Comparison of ENCODE assay signal across 8 cellular contexts in the genomic region with DNA sequence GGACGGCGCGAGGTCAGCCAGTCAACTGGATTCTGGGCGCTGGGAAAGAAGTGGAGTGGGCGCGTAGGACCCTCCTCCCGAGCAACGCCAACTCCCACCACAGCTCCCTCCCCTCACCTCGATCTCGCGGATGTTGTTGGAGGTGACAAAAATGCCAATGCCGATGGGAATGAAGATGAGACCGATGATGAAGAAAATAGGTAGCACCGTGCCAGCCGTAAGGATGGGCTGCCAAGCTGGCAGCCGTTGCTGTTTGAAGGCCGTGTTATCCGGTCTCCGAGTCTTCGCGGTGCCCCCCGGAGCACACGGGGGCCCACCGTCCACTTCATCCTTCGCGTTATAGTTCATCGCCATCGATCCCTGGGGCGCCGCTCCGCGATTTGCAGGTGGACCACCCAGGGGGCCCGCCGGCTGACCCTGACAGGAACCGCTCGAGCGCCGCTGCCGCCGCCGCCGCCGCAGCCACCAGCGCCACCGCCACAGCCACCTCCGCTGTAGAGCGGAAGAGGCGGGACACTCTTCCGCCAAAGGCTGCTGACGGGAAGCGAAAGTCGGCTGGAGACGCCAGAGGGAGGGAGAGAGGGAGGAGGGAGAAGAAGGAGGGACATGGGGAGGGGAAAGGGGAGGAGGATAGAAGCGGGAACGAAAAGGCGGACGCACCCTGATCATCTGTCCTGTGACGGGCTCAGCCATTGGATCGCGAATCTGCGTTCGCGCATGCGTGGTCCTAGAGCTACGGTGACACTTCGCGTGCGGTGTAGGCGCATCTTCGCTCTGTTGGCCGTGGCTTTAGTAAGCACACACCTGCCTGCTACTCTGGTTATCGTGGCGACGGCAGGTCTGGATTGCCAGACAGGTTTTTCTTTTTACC. TPM values are rescaled to one million over a fixed set of nuclear protein-coding genes. Genes with fewer than 3 reads are reported as not detected.
A peak's percentile ranks its signal among the peaks of the same experiment; 100 is the strongest.
DNase-seq lines count a peak whose midpoint lies in the region; ATAC-seq, FAIRE-seq and TF ChIP-seq lines count a peak whose summit lies in the region.

TSS of gene TMEM30A (minus strand) at position 508 of the 871 bp plus-strand sequence. CDS start at position 354, 154 bp downstream.

- DNase-seq in GM12892 (ENCODE audit: insufficient read length) (peak; percentile 67), NCI-H1436 (lab: John Stamatoyannopoulos, UW) (peak; percentile 97), SW480 (ENCODE audit: low spot score) (peak; percentile 98), cardiac muscle cell (ENCODE audit: low read depth in 1 of 2, low spot score in 1 of 2) (peak; percentile 98 to 99), tibial nerve (ENCODE audit: low spot score in 2 of 2) (peak; percentile 90 to 91)

- peaks cover 28% of the 10 kb centered on the region for H3K79me2 ChIP-seq in parathyroid adenoma

- peak; percentile 77 to 99 for TF ChIP-seq EP300 in tibial nerve (IDR thresholded peaks at IDR 0.05)

- TF ChIP-seq CTCF in cardiac muscle cell (IDR thresholded peaks at IDR 0.05; ENCODE audit: low read depth, low read length), result no peak
- TF ChIP-seq CTCF in parathyroid adenoma (IDR thresholded peaks at IDR 0.05), result peak; percentile 23
- peak in 2 of 5 experiments; percentile 9 to 42 for TF ChIP-seq CTCF in tibial nerve (IDR thresholded peaks at IDR 0.05)

- H2AFZ ChIP-seq in parathyroid adenoma, result peak within 1 kb of the TSS; percentile 99

- H3K4me1 ChIP-seq in cardiac muscle cell (ENCODE audit: low read depth) (peaks cover 30% of the 10 kb centered on the region), parathyroid adenoma (peaks cover 4% of the 10 kb centered on the region), tibial nerve (peaks cover 0 to 71% (median 33%) of the 10 kb centered on the region in 4 donors)

- peak; percentile 97 for TF ChIP-seq POLR2A in GM12892 (IDR thresholded peaks at IDR 0.05; ENCODE audit: low read depth, low read length)
- peak; percentile 91 for TF ChIP-seq POLR2A in tibial nerve (IDR thresholded peaks at IDR 0.05)

- peak; percentile 100 for FAIRE-seq in GM12892 (lab: Jason Lieb, UNC)

- no peaks in the 10 kb centered on the region for H3K9me3 ChIP-seq in cardiac muscle cell (ENCODE audit: low read depth)
- H3K9me3 ChIP-seq in parathyroid adenoma (ENCODE audit: control insufficient read depth, low read length), result no peaks in the 10 kb centered on the region
- H3K9me3 ChIP-seq in tibial nerve, result no peaks in the 10 kb centered on the region

- WGBS in adipose tissue, 3 donors, result 0% methylated on average over 72 to 74 of the region's 74 CpGs
- 0 to 1% methylated on average over 59 to 67 of the region's 74 CpGs for WGBS in tibial nerve, 2 donors

- H3K27me3 ChIP-seq in cardiac muscle cell (no peaks in the 10 kb centered on the region), parathyroid adenoma (ENCODE audit: control insufficient read depth, insufficient read depth, low read length) (no peaks in the 10 kb centered on the region), tibial nerve (no peaks in the 10 kb centered on the region)

- peak within 1 kb of the TSS; percentile 91 for H3K4me2 ChIP-seq in parathyroid adenoma (ENCODE audit: low read length)

- ATAC-seq in HG02840 (IDR thresholded peaks at IDR 0.05; ENCODE audit: low FRiP score, unreplicated experiment), result peak; percentile 94

- H3K9ac ChIP-seq in parathyroid adenoma, result peak within 1 kb of the TSS; percentile 58

- peak within 1 kb of the TSS; percentile 95 for H3K4me3 ChIP-seq in cardiac muscle cell
- peak within 1 kb of the TSS; percentile 83 for H3K4me3 ChIP-seq in parathyroid adenoma (ENCODE audit: low read depth, low read length)
- peak within 1 kb of the TSS; percentile 83 to 97 (median 92) for H3K4me3 ChIP-seq in tibial nerve

- H3K36me3 ChIP-seq in cardiac muscle cell (no peaks in the 10 kb centered on the region), parathyroid adenoma (ENCODE audit: control insufficient read depth, insufficient read depth, low read length) (no peaks in the 10 kb centered on the region), tibial nerve (no peaks in the 10 kb centered on the region)

- H3K27ac ChIP-seq in adipose tissue (ENCODE audit: low read depth, low read length) (peak within 1 kb of the TSS; percentile 49), cardiac muscle cell (peak within 1 kb of the TSS; percentile 83), parathyroid adenoma (peak within 1 kb of the TSS; percentile 88), tibial nerve (peak within 1 kb of the TSS; percentile 84 to 97 (median 92))

RNA-seq across cellular contexts. Expression of gene TMEM30A, which starts in this region (rescaled TPM):
- 46.2 TPM for polyA plus RNA-seq in GM12892 (2012; ENCODE audit: missing spikeins)
- 10 to 100 TPM; 24.9 to 39.2 (median 36.5) TPM for polyA plus RNA-seq in adipose tissue
- 25.3 and 30.0 TPM in 2 replicates for total RNA-seq in cardiac muscle cell
- polyA plus RNA-seq in cardiac muscle cell, result 33.5 and 45.5 TPM in 2 replicates
- 100 to 1,000 TPM in 1 of 4 donors, 10 to 100 TPM in 3; 62.4 to 101 (median 76.9) TPM for total RNA-seq in tibial nerve

Comparison
In these comparisons a context has a peak if more than half of its experiments do, and no peak if none do; other contexts are left out.
1. Peak in every context shown above with its lines: DNase-seq, ATAC-seq, H3K4me3 ChIP-seq and H3K27ac ChIP-seq.